In genomic region chr13:73210218-73210883, GRCh38 we compare ENCODE assay signal across 30 cellular contexts.
DNase-seq lines count a peak whose midpoint lies in the region; ATAC-seq, FAIRE-seq and TF ChIP-seq lines count a peak whose summit lies in the region.
"Had no signal": no experiment of that assay in that cellular context is flagged by ENCODE, and none has a peak within 500 bp of the region (broad histone marks: within the 10 kb centered on the region; RNA-seq: fewer than 3 reads in every experiment).

No MANE protein-coding gene starts in this region.

- H3K4me2 ChIP-seq in PC-3 (ENCODE audit: low read length) (peak overlapping the region; percentile 61), keratinocyte (ENCODE audit: control insufficient read depth, extremely low read depth, insufficient read depth, low read depth, low read length) (no peak overlapping the region)

- H3K36me3 Mint-ChIP-seq in type B pancreatic cell, result no peaks in the 10 kb centered on the region
- H3K36me3 Mint-ChIP-seq: activated naive CD4-positive, alpha-beta T cell treated with anti-CD3 and anti-CD28 coated beads, Interleukin-2, amount 50 U/mL, for 72 hours; CD4-positive, alpha-beta memory T cell had no signal

- H2AFZ ChIP-seq in PC-3 (ENCODE audit: low read length) (peak overlapping the region; percentile 80), keratinocyte (ENCODE audit: control insufficient read depth, low read length) (no peak overlapping the region)

- H3K27me3 Mint-ChIP-seq in type B pancreatic cell, result no peaks in the 10 kb centered on the region

- TF ChIP-seq CTCF in PC-3 (conservative IDR thresholded peaks at IDR 0.05; ENCODE audit: low read depth, low read length), result no peak
- no peak for TF ChIP-seq CTCF in keratinocyte (optimal IDR thresholded peaks at IDR 0.05 in 1 of 3, IDR thresholded peaks at IDR 0.05 in 1 of 3, conservative IDR thresholded peaks at IDR 0.05 in 1 of 3; ENCODE audit: extremely low read depth in 1 of 3, insufficient read depth in 2 of 3, low read length in 3 of 3)
- TF ChIP-seq CTCF in type B pancreatic cell (conservative IDR thresholded peaks at IDR 0.05), result no peak
- no peak for TF ChIP-seq CTCF in D721Med (IDR thresholded peaks at IDR 0.05; ENCODE audit: insufficient read depth, missing control alignments)

- no peaks in the 10 kb centered on the region for H3K9me1 ChIP-seq in keratinocyte (ENCODE audit: control insufficient read depth, extremely low read depth, insufficient read depth, low read length)

- H3K4me3 Mint-ChIP-seq in type B pancreatic cell, result peak overlapping the region; percentile 46
- H3K4me3 Mint-ChIP-seq: activated CD4-positive, alpha-beta memory T cell treated with anti-CD3 and anti-CD28 coated beads, Interleukin-2, amount 10 ng/mL, durations not matched to agents 7 days and 5 days; activated T-helper 17 cell treated with anti-CD3 and anti-CD28 coated beads, Interleukin-2, amount 50 U/mL, for 72 hours; CD4-positive, alpha-beta memory T cell; effector memory CD8-positive, alpha-beta T cell; T-helper 17 cell had no signal

- H4K20me1 ChIP-seq in PC-3 (ENCODE audit: low read length) (no peaks in the 10 kb centered on the region), keratinocyte (ENCODE audit: control insufficient read depth, extremely low read depth, insufficient read depth, low read length) (no peaks in the 10 kb centered on the region)

- FAIRE-seq in keratinocyte (lab: Jason Lieb, UNC), result peak; percentile 13
- no peak for FAIRE-seq in D721Med (lab: Jason Lieb, UNC)
- FAIRE-seq: G401.6 had no signal

- no peaks in the 10 kb centered on the region for H3K9me2 ChIP-seq in PC-3 (replicated peaks; ENCODE audit: low read length)

- no TSS peak for BruUV-seq in PC-3 (replicated peaks; lab: Mats Ljungman, UMichigan)

- dilution Hi-C loops in keratinocyte (cut with MboI; ENCODE audit: extremely low pct_ligation_motif_present, low sequenced_read_pairs), result no loop called here

- CTCF ChIA-PET in PC-3 (lab: Charles Lee), result no interaction called here

- H3K4me3 ChIP-seq in PC-3 (ENCODE audit: low read length), result 0 out of 2 replicates have a peak overlapping the region, but pooled peaks have one; percentile 11
- no peak overlapping the region for H3K4me3 ChIP-seq in keratinocyte (ENCODE audit: control insufficient read depth in 2 of 3, extremely low read depth in 1 of 3, insufficient read depth in 2 of 3, low read depth in 1 of 3, low read length in 3 of 3)
- H3K4me3 ChIP-seq: cardiac muscle cell, colonic mucosa, esophagus squamous epithelium, gastrocnemius medialis, prostate gland, thoracic aorta had no signal

- H3K27me3 ChIP-seq in PC-3 (ENCODE audit: low read length) (no peaks in the 10 kb centered on the region), keratinocyte (ENCODE audit: control insufficient read depth, extremely low read depth, insufficient read depth, low read length) (no peaks in the 10 kb centered on the region)
- H3K27me3 ChIP-seq: cardiac muscle cell, colonic mucosa, esophagus squamous epithelium, gastrocnemius medialis, neutrophil had no signal

- peak overlapping the region; percentile 72 for H3K27ac ChIP-seq in PC-3 (ENCODE audit: low read length)
- H3K27ac ChIP-seq in keratinocyte (ENCODE audit: control insufficient read depth, insufficient read depth, low read length), result no peak overlapping the region
- H3K27ac ChIP-seq: cardiac muscle cell, colonic mucosa, gastrocnemius medialis, neutrophil, thoracic aorta had no signal

- no peak overlapping the region for H3K9ac ChIP-seq in PC-3 (ENCODE audit: low read length)
- H3K9ac ChIP-seq in keratinocyte (ENCODE audit: control insufficient read depth, extremely low read depth, insufficient read depth, low read length), result no peak overlapping the region

- DNase-seq in NCI-H146 (lab: John Stamatoyannopoulos, UW), result peak; percentile 34
- DNase-seq in NCI-H146 treated with DMSO at 0.1 percent for 48 hours (lab: John Stamatoyannopoulos, UW; ENCODE audit: unreplicated experiment), result no peak
- peak; percentile 69 for DNase-seq in PC-3
- no peak for DNase-seq in keratinocyte (ENCODE audit: low read depth, low spot score)
- DNase-seq in type B pancreatic cell (ENCODE audit: extremely low spot score, unreplicated experiment), result no peak
- no peak for DNase-seq in D721Med (ENCODE audit: insufficient read length, low spot score)
- DNase-seq: activated CD4-positive, alpha-beta memory T cell treated with anti-CD3 and anti-CD28 coated beads, Interleukin-2, amount 10 ng/mL, durations not matched to agents 7 days and 5 days; activated CD4-positive, alpha-beta T cell treated with anti-CD3 and anti-CD28 coated beads for 1 hour; CD4-positive, alpha-beta memory T cell; colonic mucosa; DMS153; effector memory CD8-positive, alpha-beta T cell; esophagus squamous epithelium; gastrocnemius medialis; hippocampal formation; mesendoderm; NCI-H82; stimulated activated CD4-positive, alpha-beta T cell treated with anti-CD3 and anti-CD28 coated beads, Interleukin-15, amount 100 ng/mL, for 24 hours; stimulated activated naive CD4-positive, alpha-beta T cell; T-helper 17 cell had no signal

- no peaks in the 10 kb centered on the region for H3K79me2 ChIP-seq in PC-3 (ENCODE audit: low read length)
- H3K79me2 ChIP-seq in keratinocyte (ENCODE audit: control insufficient read depth, insufficient read depth, low read length), result no peaks in the 10 kb centered on the region

- H3K36me3 ChIP-seq in PC-3 (ENCODE audit: low read depth, low read length) (no peaks in the 10 kb centered on the region), keratinocyte (ENCODE audit: control insufficient read depth in 2 of 2, extremely low read depth in 1 of 2, insufficient read depth in 2 of 2, low read length in 2 of 2) (no peaks in the 10 kb centered on the region)
- H3K36me3 ChIP-seq: cardiac muscle cell, colonic mucosa, esophagus squamous epithelium, gastrocnemius medialis, neutrophil, prostate gland, thoracic aorta had no signal

- H3K9me3 Mint-ChIP-seq in type B pancreatic cell, result peaks cover 19% of the 10 kb centered on the region
- H3K9me3 Mint-ChIP-seq: activated CD4-positive, alpha-beta memory T cell treated with anti-CD3 and anti-CD28 coated beads, Interleukin-2, amount 10 ng/mL, durations not matched to agents 7 days and 5 days; activated T-helper 17 cell treated with anti-CD3 and anti-CD28 coated beads, Interleukin-2, amount 50 U/mL, for 72 hours; CD4-positive, alpha-beta memory T cell; effector memory CD8-positive, alpha-beta T cell had no signal

- H3K4me1 ChIP-seq in PC-3 (ENCODE audit: insufficient read depth, low read length), result peaks cover 19% of the 10 kb centered on the region
- no peaks in the 10 kb centered on the region for H3K4me1 ChIP-seq in keratinocyte (ENCODE audit: control insufficient read depth, extremely low read depth, insufficient read depth, low read length)
- H3K4me1 ChIP-seq: colonic mucosa, esophagus squamous epithelium, gastrocnemius medialis, prostate gland had no signal

- intact Hi-C loops in PC-3 (cut with micrococcal nuclease), result no loop called here

- H3K4me1 Mint-ChIP-seq in type B pancreatic cell (ENCODE audit: unreplicated experiment), result peaks cover 11% of the 10 kb centered on the region
- H3K4me1 Mint-ChIP-seq: activated CD4-positive, alpha-beta memory T cell treated with anti-CD3 and anti-CD28 coated beads, Interleukin-2, amount 10 ng/mL, durations not matched to agents 7 days and 5 days; activated T-helper 17 cell treated with anti-CD3 and anti-CD28 coated beads, Interleukin-2, amount 50 U/mL, for 72 hours had no signal

- H3K9me3 ChIP-seq in PC-3 (ENCODE audit: low read length) (no peaks in the 10 kb centered on the region), keratinocyte (ENCODE audit: control insufficient read depth, low read depth, low read length) (no peaks in the 10 kb centered on the region)
- H3K9me3 ChIP-seq: colonic mucosa, esophagus squamous epithelium, gastrocnemius medialis, neutrophil, prostate gland, thoracic aorta had no signal

- peak overlapping the region; percentile 70 for H3K27ac Mint-ChIP-seq in type B pancreatic cell
- H3K27ac Mint-ChIP-seq: activated CD4-positive, alpha-beta memory T cell treated with anti-CD3 and anti-CD28 coated beads, Interleukin-2, amount 10 ng/mL, durations not matched to agents 7 days and 5 days; activated naive CD4-positive, alpha-beta T cell treated with anti-CD3 and anti-CD28 coated beads, Interleukin-2, amount 50 U/mL, for 72 hours; activated T-helper 17 cell treated with anti-CD3 and anti-CD28 coated beads, Interleukin-2, amount 50 U/mL, for 72 hours; CD4-positive, alpha-beta memory T cell; effector memory CD8-positive, alpha-beta T cell; T-helper 17 cell had no signal

- no peaks in the 10 kb centered on the region for H3F3A ChIP-seq in PC-3 (ENCODE audit: low read length, unreplicated experiment)

- ATAC-seq in PC-3 (peak; percentile 83), GM18511 (IDR thresholded peaks at IDR 0.05; ENCODE audit: unreplicated experiment) (no peak), HG03460 (IDR thresholded peaks at IDR 0.05; ENCODE audit: unreplicated experiment) (no peak)
- ATAC-seq: activated naive CD4-positive, alpha-beta T cell treated with anti-CD3 and anti-CD28 coated beads, Interleukin-2, amount 50 U/mL, for 72 hours; activated T-helper 17 cell treated with anti-CD3 and anti-CD28 coated beads, Interleukin-2, amount 50 U/mL, for 72 hours; effector memory CD8-positive, alpha-beta T cell; gastrocnemius medialis; SK-N-SH treated with all-trans-retinoic acid at 6 μM for 48 hours; T-helper 17 cell had no signal

- POLR2A ChIA-PET in PC-3 (lab: Charles Lee; ENCODE audit: unreplicated experiment), result interaction anchor here (0.6 kb wide), 1 partner anchor 128 kb away, joined by 4 read pairs; no protein-coding TSS in a partner anchor

Comparison
In these comparisons a context has a peak if more than half of its experiments do, and no peak if none do; other contexts are left out.
1. DNase-seq: peak in NCI-H146 (single experiment) and PC-3 (single experiment); none in NCI-H146 treated with DMSO at 0.1 percent for 48 hours (single experiment), keratinocyte (single experiment), type B pancreatic cell (single experiment) and D721Med (single experiment).